Comparison of ENCODE assay signal across 12 cellular contexts in the genomic region with DNA sequence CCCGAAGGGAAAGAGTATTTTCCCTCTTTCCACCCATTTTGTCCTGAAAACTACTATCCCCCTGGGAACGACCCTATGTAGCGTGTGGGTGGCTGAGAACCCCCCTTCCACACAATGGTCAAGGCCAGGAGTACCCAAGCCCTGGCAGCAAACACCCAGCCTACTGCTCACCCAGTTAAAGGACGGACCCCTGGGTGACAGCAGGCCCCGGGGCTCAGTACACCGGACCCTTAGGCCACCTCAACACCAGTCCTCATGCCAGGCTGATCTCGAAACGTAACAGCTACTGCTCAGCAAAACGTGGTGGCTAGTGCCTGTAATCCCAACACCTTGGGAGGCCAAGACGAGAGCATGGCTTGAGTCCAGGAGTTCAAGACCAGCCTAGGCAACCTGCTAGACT. TPM values are rescaled to one million over a fixed set of nuclear protein-coding genes. Genes with fewer than 3 reads are reported as not detected.
A peak's percentile ranks its signal among the peaks of the same experiment; 100 is the strongest.
DNase-seq lines count a peak whose midpoint lies in the region; ATAC-seq and TF ChIP-seq lines count a peak whose summit lies in the region.
"Had no signal": no experiment of that assay in that cellular context is flagged by ENCODE, and none has a peak within 500 bp of the region (broad histone marks: within the 10 kb centered on the region; RNA-seq: fewer than 3 reads in every experiment).

No MANE protein-coding gene starts in this region.

- H3K36me3 ChIP-seq in BE2C, result no peaks in the 10 kb centered on the region
- H3K36me3 ChIP-seq in HEK293 (ENCODE audit: control insufficient read depth in 2 of 2, insufficient read depth in 1 of 2, low read length in 2 of 2), result peaks cover 0 to 13% of the 10 kb centered on the region in 2 experiments; a peak in 1 of 3 replicates
- no peaks in the 10 kb centered on the region for H3K36me3 ChIP-seq in adipocyte (ENCODE audit: control insufficient read depth, insufficient read depth, low read length, severe bottlenecking)
- no peaks in the 10 kb centered on the region for H3K36me3 ChIP-seq in mesenchymal stem cell (ENCODE audit: control insufficient read depth in 1 of 2, insufficient read depth in 2 of 2, low read depth in 1 of 2, low read length in 2 of 2)
- H3K36me3 ChIP-seq: ovary had no signal

- H3K27me3 ChIP-seq in BE2C (peaks cover 21% of the 10 kb centered on the region), adipocyte (replicated peaks; ENCODE audit: control insufficient read depth, insufficient read depth, low read length) (peaks cover 3% of the 10 kb centered on the region), mesenchymal stem cell (ENCODE audit: control insufficient read depth in 1 of 2, insufficient read depth in 1 of 2, low read length in 2 of 2) (peaks cover 21 to 24% of the 10 kb centered on the region in 2 experiments)

- no peak overlapping the region for H3K4me3 Mint-ChIP-seq in glutamatergic neuron (ENCODE audit: unreplicated experiment)

- H2AK5ac ChIP-seq in mesenchymal stem cell (ENCODE audit: low read length, severe bottlenecking), result no peak overlapping the region

- peaks cover 1% of the 10 kb centered on the region for H3K9me3 Mint-ChIP-seq in glutamatergic neuron (ENCODE audit: unreplicated experiment)

- no peak overlapping the region for H3K27ac Mint-ChIP-seq in glutamatergic neuron (ENCODE audit: unreplicated experiment)

- no peaks in the 10 kb centered on the region; the same call in 1 of the 2 replicates for H3K9me3 ChIP-seq in BE2C
- H3K9me3 ChIP-seq in HEK293 (ENCODE audit: control insufficient read depth, insufficient read depth, low read depth, low read length), result no peaks in the 10 kb centered on the region
- no peaks in the 10 kb centered on the region for H3K9me3 ChIP-seq in adipocyte (ENCODE audit: control insufficient read depth, low read length)
- no peaks in the 10 kb centered on the region for H3K9me3 ChIP-seq in mesenchymal stem cell (ENCODE audit: control insufficient read depth, low read length)
- H3K9me3 ChIP-seq: heart left ventricle, ovary, SJSA1 had no signal

- peaks cover 10% of the 10 kb centered on the region for H3K27me3 Mint-ChIP-seq in glutamatergic neuron (ENCODE audit: unreplicated experiment)

- H3K23ac ChIP-seq in mesenchymal stem cell (ENCODE audit: low read length in 2 of 2), result no peak overlapping the region

- H2BK12ac ChIP-seq in mesenchymal stem cell (ENCODE audit: low read length in 2 of 2), result no peak overlapping the region

- H2BK120ac ChIP-seq in mesenchymal stem cell (ENCODE audit: low read depth, low read length), result no peak overlapping the region

- no peak overlapping the region for H2BK15ac ChIP-seq in mesenchymal stem cell (ENCODE audit: low read depth, poor library complexity, severe bottlenecking)

- POLR2A ChIA-PET in HEK293 (lab: Yijun Ruan, JAX), result interaction anchor here (0.5 to 4.0 kb wide), 3 partner anchors 9 to 130 kb away, joined by 3 to 44 read pairs (median 6); partner anchors contain the start of gene NUDT19

- H2BK5ac ChIP-seq in mesenchymal stem cell (ENCODE audit: low read depth, low read length, poor library complexity, severe bottlenecking), result no peak overlapping the region

- TF ChIP-seq CTCF in BE2C (IDR thresholded peaks at IDR 0.05; ENCODE audit: low read depth, low read length), result no peak
- TF ChIP-seq CTCF in HEK293 (tag by site-specific recombination; IDR thresholded peaks at IDR 0.05), result no peak
- no peak for TF ChIP-seq CTCF in glutamatergic neuron (IDR thresholded peaks at IDR 0.05; ENCODE audit: partially characterized antibody, unreplicated experiment)

- ATAC-seq in GM18861 (IDR thresholded peaks at IDR 0.05; ENCODE audit: unreplicated experiment), result no peak
- ATAC-seq: heart left ventricle had no signal

- H3K4me3 ChIP-seq in BE2C (ENCODE audit: low read depth, low read length) (peak overlapping the region; percentile 79), HEK293 (ENCODE audit: low read depth, low read length) (no peak overlapping the region), adipocyte (ENCODE audit: low read length) (peak overlapping the region; percentile 91), mesenchymal stem cell (ENCODE audit: insufficient read depth in 1 of 2, low read depth in 1 of 2, low read length in 2 of 2) (peak overlapping the region in 1 of 2 experiments; percentile 87)

- peaks cover 2% of the 10 kb centered on the region for H3K4me1 Mint-ChIP-seq in glutamatergic neuron (ENCODE audit: low read depth, unreplicated experiment)

- H3K4me1 ChIP-seq in BE2C (no peaks in the 10 kb centered on the region), HEK293 (ENCODE audit: control insufficient read depth, insufficient read depth, low read length) (peaks cover 36% of the 10 kb centered on the region), adipocyte (ENCODE audit: control insufficient read depth, insufficient read depth, low read length) (peaks cover 10% of the 10 kb centered on the region), mesenchymal stem cell (ENCODE audit: control insufficient read depth, insufficient read depth, low read depth, low read length) (peaks cover 33% of the 10 kb centered on the region)

- no peak overlapping the region for H3K9ac ChIP-seq in adipocyte (ENCODE audit: low read length)
- peak overlapping the region; percentile 87 for H3K9ac ChIP-seq in mesenchymal stem cell (ENCODE audit: low read length)

- H3K79me1 ChIP-seq in mesenchymal stem cell (replicated peaks; ENCODE audit: low read length, poor library complexity, severe bottlenecking), result peaks cover 16% of the 10 kb centered on the region

- no peak overlapping the region for H3K14ac ChIP-seq in mesenchymal stem cell (ENCODE audit: low read length in 2 of 2)

- CTCF ChIA-PET in HEK293 (lab: Yijun Ruan, JAX), result interaction anchor here (0.7 to 1.0 kb wide), 2 partner anchors 302 to 471 kb away, joined by 4 read pairs; no protein-coding TSS in a partner anchor

- no peak overlapping the region for H3K4ac ChIP-seq in mesenchymal stem cell (ENCODE audit: low read depth in 1 of 2, low read length in 2 of 2)

- no peaks in the 10 kb centered on the region for H3K36me3 Mint-ChIP-seq in glutamatergic neuron (ENCODE audit: unreplicated experiment)

- H4K8ac ChIP-seq in mesenchymal stem cell (ENCODE audit: low read length), result no peak overlapping the region

- H2AFZ ChIP-seq in mesenchymal stem cell (ENCODE audit: low read depth, low read length), result no peak overlapping the region

- no peak overlapping the region for H4K91ac ChIP-seq in mesenchymal stem cell (ENCODE audit: low read length)

- WGBS in mesenchymal stem cell, result 92% methylated on average over 10 of the region's 10 CpGs

- DNase-seq in BE2C (no peak), adipocyte (ENCODE audit: low read depth) (no peak), mesenchymal stem cell (no peak), glutamatergic neuron (no peak), amniotic stem cell (lab: John Stamatoyannopoulos, UW) (no peak), glomerular visceral epithelial cell (ENCODE audit: extremely low spot score) (no peak)
- DNase-seq: heart left ventricle, NCI-H187, ovary had no signal

- no peak overlapping the region for H3K18ac ChIP-seq in mesenchymal stem cell (ENCODE audit: low read depth in 1 of 2, low read length in 2 of 2)

- H3K27ac ChIP-seq in HEK293 (ENCODE audit: extremely low read depth, low read depth, low read length) (no peak overlapping the region), mesenchymal stem cell (ENCODE audit: low read length, poor library complexity, severe bottlenecking) (no peak overlapping the region)
- H3K27ac ChIP-seq: ovary, SJSA1 had no signal

- peak overlapping the region; percentile 7 for H3K4me2 ChIP-seq in mesenchymal stem cell (ENCODE audit: low read length, poor library complexity, severe bottlenecking)

TF ChIP-seq in HEK293, 187 proteins besides CTCF, POLR2A, EP300 and RAD21 (continues in another document):
- TF ChIP-seq IKZF3 (tag by site-specific recombination; IDR thresholded peaks at IDR 0.05) (no peak), MYNN (tag by site-specific recombination; IDR thresholded peaks at IDR 0.05; ENCODE audit: borderline replicate concordance) (no peak), ZBTB8A (tag by site-specific recombination; IDR thresholded peaks at IDR 0.05) (no peak), KLF16 (tag by site-specific recombination; IDR thresholded peaks at IDR 0.05) (no peak), SCRT2 (tag by site-specific recombination; IDR thresholded peaks at IDR 0.05) (no peak), ZFP69B (tag by site-specific recombination; IDR thresholded peaks at IDR 0.05) (no peak), ZNF266 (tag by site-specific recombination; IDR thresholded peaks at IDR 0.05; ENCODE audit: low read depth) (0 out of 2 replicates have a peak, but pooled peaks have one; percentile 1), ZIC2 (tag by site-specific recombination; IDR thresholded peaks at IDR 0.05) (no peak)

RNA-seq across cellular contexts. Expression of gene ANKRD27, which starts 1.4 kb away (rescaled TPM):
- 15.1 TPM for polyA plus RNA-seq in BE2C (2012; ENCODE audit: insufficient read depth, insufficient read length, low read depth)
- 14.2 TPM for polyA plus RNA-seq in mesenchymal stem cell (2013, experiment 1 of 2)
- polyA plus RNA-seq in mesenchymal stem cell (2013, experiment 2 of 2), result 14.2 TPM
- 15.3 TPM for total RNA-seq in glutamatergic neuron (ENCODE audit: unreplicated experiment)

RNA-seq across cellular contexts. Expression of gene RGS9BP, which starts 2.1 kb away (rescaled TPM):
- polyA plus RNA-seq in BE2C (2012; ENCODE audit: insufficient read depth, insufficient read length, low read depth), result 0.15 TPM
- 0.08 TPM for polyA plus RNA-seq in mesenchymal stem cell (2013, experiment 1 of 2)
- 0.11 TPM for polyA plus RNA-seq in mesenchymal stem cell (2013, experiment 2 of 2)
- total RNA-seq in glutamatergic neuron (ENCODE audit: unreplicated experiment), result not detected

RNA-seq across cellular contexts. Expression of gene NUDT19, which starts 18.0 kb away (rescaled TPM):
- 11.2 TPM for polyA plus RNA-seq in BE2C (2012; ENCODE audit: insufficient read depth, insufficient read length, low read depth)
- 6.2 TPM for polyA plus RNA-seq in mesenchymal stem cell (2013, experiment 1 of 2)
- polyA plus RNA-seq in mesenchymal stem cell (2013, experiment 2 of 2), result 6.4 TPM
- total RNA-seq in glutamatergic neuron (ENCODE audit: unreplicated experiment), result 3.2 TPM

RNA-seq across cellular contexts. Expression of gene TDRD12, which starts 46.0 kb away (rescaled TPM):
- 0.52 TPM for polyA plus RNA-seq in BE2C (2012; ENCODE audit: insufficient read depth, insufficient read length, low read depth)
- 0.10 TPM for polyA plus RNA-seq in mesenchymal stem cell (2013, experiment 1 of 2)
- 0.05 TPM for polyA plus RNA-seq in mesenchymal stem cell (2013, experiment 2 of 2)
- not detected for total RNA-seq in glutamatergic neuron (ENCODE audit: unreplicated experiment)
